8 cellular contexts compared by ENCODE assay signal in genomic region chr6:42367353-42368011, GRCh38.
DNase-seq lines count a peak whose midpoint lies in the region; ATAC-seq and TF ChIP-seq lines count a peak whose summit lies in the region.

No MANE protein-coding gene starts in this region.

- H3K36me3 ChIP-seq in OCI-LY3 (replicated peaks; ENCODE audit: low read depth, low read length) (peaks cover 8% of the 10 kb centered on the region), esophagus squamous epithelium (peaks cover 0 to 6% (median 4%) of the 10 kb centered on the region in 3 donors), thymus (ENCODE audit: control insufficient read depth, insufficient read depth) (peaks cover 5% of the 10 kb centered on the region), GM23248 (ENCODE audit: low read depth) (no peaks in the 10 kb centered on the region)

- 68 to 69% methylated on average over 14 of the region's 14 CpGs for WGBS in esophagus squamous epithelium, 2 donors
- 48% methylated on average over 14 of the region's 14 CpGs for WGBS in thymus
- 74 to 76% methylated on average over 14 of the region's 14 CpGs for WGBS in GM23248 (ENCODE audit: low coverage in 1 of 2, low lambda C conversion rate in 2 of 2, missing lambda C conversion rate in 2 of 2), 2 experiments

- BruUV-seq in MCF 10A (replicated peaks; lab: Mats Ljungman, UMichigan) = no TSS peak

- no peaks in the 10 kb centered on the region for H3F3A ChIP-seq in GM23248 (ENCODE audit: insufficient read depth)

- peak; percentile 71 for DNase-seq in GM13977 (ENCODE audit: low spot score)
- no peak for DNase-seq in esophagus squamous epithelium (lab: John Stamatoyannopoulos, UW)
- DNase-seq in MCF 10A (ENCODE audit: unreplicated experiment) = no peak
- no peak for DNase-seq in GM23248

- TF ChIP-seq CTCF in GM13977 (IDR thresholded peaks at IDR 0.05; ENCODE audit: extremely low read depth, insufficient read depth, missing control alignments) (no peak), OCI-LY3 (IDR thresholded peaks at IDR 0.05; ENCODE audit: low read depth, low read length) (no peak), esophagus squamous epithelium (IDR thresholded peaks at IDR 0.05) (no peak), MCF 10A (IDR thresholded peaks at IDR 0.05; ENCODE audit: unreplicated experiment) (no peak)

- H3K4me3 ChIP-seq in OCI-LY3 (ENCODE audit: low read length) = peak overlapping the region; percentile 70
- peak overlapping the region in 1 of 4 donors; percentile 30 for H3K4me3 ChIP-seq in esophagus squamous epithelium
- H3K4me3 ChIP-seq in thymus (ENCODE audit: low read length) = no peak overlapping the region
- H3K4me3 ChIP-seq in GM23248 = no peak overlapping the region

- POLR2A ChIA-PET in MCF 10A (lab: Yijun Ruan, JAX) = interaction anchor here (0.7 to 0.9 kb wide), 2 partner anchors 79 to 197 kb away, joined by 3 read pairs; partner anchors contain the start of gene UBR2

- no peak for TF ChIP-seq POLR2A in esophagus squamous epithelium (IDR thresholded peaks at IDR 0.05)

- H2AFZ ChIP-seq in OCI-LY3 (ENCODE audit: low read depth, low read length) = no peak overlapping the region
- H2AFZ ChIP-seq in GM23248 = no peak overlapping the region

- peak overlapping the region; percentile 57 for H3K27ac ChIP-seq in OCI-LY3 (ENCODE audit: low read length)
- H3K27ac ChIP-seq in esophagus squamous epithelium = peak overlapping the region; percentile 26 to 76 (median 68)
- peak overlapping the region; percentile 85 for H3K27ac ChIP-seq in thymus (ENCODE audit: low read depth)
- H3K27ac ChIP-seq in GM23248 = no peak overlapping the region

- H3K4me3 Mint-ChIP-seq in MCF 10A (ENCODE audit: unreplicated experiment) = no peak overlapping the region

- H3K9me2 ChIP-seq in GM23248 (ENCODE audit: insufficient read depth) = no peaks in the 10 kb centered on the region

- no peaks in the 10 kb centered on the region for H3K27me3 Mint-ChIP-seq in MCF 10A (ENCODE audit: insufficient read depth, unreplicated experiment)

- H3K79me2 ChIP-seq in OCI-LY3 (ENCODE audit: low read length) (peaks cover 46% of the 10 kb centered on the region), GM23248 (ENCODE audit: insufficient read depth) (peaks cover 48% of the 10 kb centered on the region)

- no peaks in the 10 kb centered on the region for H3K27me3 ChIP-seq in OCI-LY3 (ENCODE audit: low read depth, low read length)
- H3K27me3 ChIP-seq in esophagus squamous epithelium = no peaks in the 10 kb centered on the region
- H3K27me3 ChIP-seq in thymus (ENCODE audit: control insufficient read depth, insufficient read depth) = no peaks in the 10 kb centered on the region
- H3K27me3 ChIP-seq in GM23248 (replicated peaks; ENCODE audit: insufficient read depth) = no peaks in the 10 kb centered on the region

- peaks cover 11% of the 10 kb centered on the region for H3K9me3 Mint-ChIP-seq in MCF 10A (ENCODE audit: unreplicated experiment)

- CTCF ChIA-PET in MCF 10A (lab: Yijun Ruan, JAX) = interaction anchor here (1.0 kb wide), 1 partner anchor 180 kb away, joined by 3 read pairs; no protein-coding TSS in a partner anchor

- in situ Hi-C loops in GM13977 (cut with MboI; ENCODE audit: low pct_unique_long_range_greater_than_20kb, low sequenced_read_pairs, unreplicated experiment) = no loop called here
- in situ Hi-C loops in GM23248 (cut with MboI) = no loop called here

- H3K9me3 ChIP-seq in OCI-LY3 (ENCODE audit: insufficient read depth, low read length) (no peaks in the 10 kb centered on the region), esophagus squamous epithelium (no peaks in the 10 kb centered on the region), thymus (ENCODE audit: control insufficient read depth) (no peaks in the 10 kb centered on the region), GM23248 (ENCODE audit: low read depth) (no peaks in the 10 kb centered on the region)

- intact Hi-C loops in esophagus squamous epithelium (cut with DNase I) = no loop called here
- intact Hi-C loops in MCF 10A (cut with micrococcal nuclease) = no loop called here

- no peak overlapping the region for H3K27ac Mint-ChIP-seq in MCF 10A (ENCODE audit: low read depth, unreplicated experiment)

- peaks cover 22% of the 10 kb centered on the region for H3K36me3 Mint-ChIP-seq in MCF 10A (ENCODE audit: insufficient read depth, unreplicated experiment)

- H3K4me2 ChIP-seq in OCI-LY3 (ENCODE audit: low read length) = peak overlapping the region; percentile 93
- no peak overlapping the region for H3K4me2 ChIP-seq in GM23248 (ENCODE audit: unreplicated experiment)

- ATAC-seq in GM21737 (IDR thresholded peaks at IDR 0.05; ENCODE audit: unreplicated experiment) = peak; percentile 65
- ATAC-seq in GM18519 (IDR thresholded peaks at IDR 0.05; ENCODE audit: low FRiP score, unreplicated experiment) = no peak

- peaks cover 59% of the 10 kb centered on the region for H3K4me1 ChIP-seq in OCI-LY3 (ENCODE audit: low read length)
- peaks cover 20 to 81% (median 20%) of the 10 kb centered on the region in 3 donors for H3K4me1 ChIP-seq in esophagus squamous epithelium
- H3K4me1 ChIP-seq in thymus (ENCODE audit: control insufficient read depth, insufficient read depth, low read length) = peaks cover 25% of the 10 kb centered on the region
- no peaks in the 10 kb centered on the region for H3K4me1 ChIP-seq in GM23248 (ENCODE audit: insufficient read depth)

- H3K4me1 Mint-ChIP-seq in MCF 10A (ENCODE audit: insufficient read depth, unreplicated experiment) = peaks cover 35% of the 10 kb centered on the region

- peak overlapping the region; percentile 46 for H3K9ac ChIP-seq in OCI-LY3 (ENCODE audit: low read length)
- no peak overlapping the region for H3K9ac ChIP-seq in GM23248

- H4K20me1 ChIP-seq in OCI-LY3 (ENCODE audit: insufficient read depth, low read length) (peaks cover 43% of the 10 kb centered on the region), GM23248 (ENCODE audit: insufficient read depth) (no peaks in the 10 kb centered on the region)
